18 cellular contexts compared by ENCODE assay signal in genomic region chr6:99402458-99402857, GRCh38. TPM values are rescaled to one million over a fixed set of nuclear protein-coding genes. Genes with fewer than 3 reads are reported as not detected.
"Had no signal": no experiment of that assay in that cellular context is flagged by ENCODE, and none has a peak within 500 bp of the region (broad histone marks: within the 10 kb centered on the region; RNA-seq: fewer than 3 reads in every experiment).

No MANE protein-coding gene starts in this region.

- H3K4me1 ChIP-seq: esophagus squamous epithelium, pancreas, right lobe of liver had no signal

- H3K27ac Mint-ChIP-seq: activated B cell treated with CpG ODN at 0.5 μM for 24 hours; activated T-cell treated with anti-CD3 and anti-CD28 coated beads, Interleukin-2, amount 50 U/mL, for 72 hours had no signal

- DNase-seq: activated B cell treated with CpG ODN at 0.5 μM for 24 hours; activated CD4-positive, alpha-beta T cell treated with anti-CD3 and anti-CD28 coated beads for 48 hours; activated CD8-positive, alpha-beta memory T cell treated with anti-CD3 and anti-CD28 coated beads, Interleukin-2, amount 50 U/mL, for 4 hours; activated effector memory CD4-positive, alpha-beta T cell treated with anti-CD3 and anti-CD28 coated beads, Interleukin-2, amount 50 U/mL, for 16 hours; activated naive CD4-positive, alpha-beta T cell treated with anti-CD3 and anti-CD28 coated beads, Interleukin-2, amount 50 U/mL, for 16 hours; activated T-cell treated with anti-CD3 and anti-CD28 coated beads, Interleukin-2, amount 50 U/mL, for 72 hours; effector memory CD4-positive, alpha-beta T cell; esophagus squamous epithelium; mesenchymal stem cell; naive thymus-derived CD8-positive, alpha-beta T cell; pancreas; right lobe of liver; small intestine; stimulated activated naive CD4-positive, alpha-beta T cell; SW 1271; T-helper 2 cell had no signal

- H3K27ac ChIP-seq: esophagus squamous epithelium, hepatocyte, pancreas, right lobe of liver had no signal

- H3K4me3 ChIP-seq: esophagus squamous epithelium, hepatocyte, pancreas, right lobe of liver had no signal

- FAIRE-seq: endothelial cell of umbilical vein had no signal

- ATAC-seq: activated T-cell treated with anti-CD3 and anti-CD28 coated beads, Interleukin-2, amount 50 U/mL, for 72 hours; naive thymus-derived CD8-positive, alpha-beta T cell; pancreas; right lobe of liver had no signal

- H3K27me3 ChIP-seq: esophagus squamous epithelium, hepatocyte, pancreas, right lobe of liver had no signal

- H3K27me3 Mint-ChIP-seq: activated B cell treated with CpG ODN at 0.5 μM for 24 hours; naive thymus-derived CD8-positive, alpha-beta T cell had no signal

- H3K9me3 ChIP-seq: esophagus squamous epithelium, pancreas, right lobe of liver had no signal

- H3K4me3 Mint-ChIP-seq: activated B cell treated with CpG ODN at 0.5 μM for 24 hours; activated T-cell treated with anti-CD3 and anti-CD28 coated beads, Interleukin-2, amount 50 U/mL, for 72 hours had no signal

- H3K4me1 Mint-ChIP-seq: activated B cell treated with CpG ODN at 0.5 μM for 24 hours had no signal

- H3K9me3 Mint-ChIP-seq: activated B cell treated with CpG ODN at 0.5 μM for 24 hours; activated T-cell treated with anti-CD3 and anti-CD28 coated beads, Interleukin-2, amount 50 U/mL, for 72 hours; naive thymus-derived CD8-positive, alpha-beta T cell had no signal

RNA-seq across cellular contexts. Expression of gene FAXC, which starts 53.0 kb away (rescaled TPM):
- total RNA-seq: activated B cell treated with CpG ODN at 0.5 μM for 24 hours; activated T-cell treated with anti-CD3 and anti-CD28 coated beads, Interleukin-2, amount 50 U/mL, for 72 hours; naive thymus-derived CD8-positive, alpha-beta T cell; right lobe of liver had no signal
